Comparison of ENCODE assay signal across 16 cellular contexts in the genomic region with DNA sequence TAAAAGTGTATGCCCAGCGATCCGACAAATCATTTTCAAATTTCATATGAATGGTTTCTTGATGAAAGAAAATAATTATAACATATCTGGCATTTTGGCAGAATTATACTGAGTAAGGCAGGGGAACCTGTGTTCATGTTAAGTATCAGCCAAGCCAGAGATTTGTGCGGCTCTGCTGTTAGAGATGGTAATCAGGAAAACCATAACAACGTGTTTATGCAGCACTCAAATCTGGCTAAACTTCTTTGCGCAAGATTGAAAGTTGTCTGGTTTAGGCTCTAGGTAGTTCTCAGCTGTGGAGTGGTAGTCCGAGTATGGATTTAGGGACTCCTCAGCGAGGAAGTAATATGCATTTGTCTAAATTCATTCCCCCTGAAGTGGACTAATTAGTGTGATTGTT. TPM values are rescaled to one million over a fixed set of nuclear protein-coding genes. Genes with fewer than 3 reads are reported as not detected.
A peak's percentile ranks its signal among the peaks of the same experiment; 100 is the strongest.
DNase-seq lines count a peak whose midpoint lies in the region; ATAC-seq and TF ChIP-seq lines count a peak whose summit lies in the region.
"Had no signal": no experiment of that assay in that cellular context is flagged by ENCODE, and none has a peak within 500 bp of the region (broad histone marks: within the 10 kb centered on the region; RNA-seq: fewer than 3 reads in every experiment).

No MANE protein-coding gene starts in this region.

- H2AFZ ChIP-seq in parathyroid adenoma, result peak overlapping the region; percentile 13

- WGBS in endodermal cell (ENCODE audit: insufficient coverage in 1 of 2, insufficient read length in 1 of 2), 2 experiments, result 88 to 96% methylated on average over 5 to 7 of the region's 7 CpGs

- peaks cover 8% of the 10 kb centered on the region for H3K4me1 Mint-ChIP-seq in endodermal cell
- H3K4me1 Mint-ChIP-seq: CD4-positive, alpha-beta memory T cell had no signal

- H3K4me2 ChIP-seq in parathyroid adenoma (ENCODE audit: low read length), result no peak overlapping the region

- H3K4me1 ChIP-seq in right atrium auricular region (no peaks in the 10 kb centered on the region), endodermal cell (ENCODE audit: control insufficient read depth, insufficient read depth, low read length) (peaks cover 5% of the 10 kb centered on the region), parathyroid adenoma (peaks cover 5% of the 10 kb centered on the region)
- H3K4me1 ChIP-seq: HAP-1 had no signal

- ATAC-seq in GM21723 (IDR thresholded peaks at IDR 0.05; ENCODE audit: unreplicated experiment), result no peak
- no peak for ATAC-seq in GM21390 (IDR thresholded peaks at IDR 0.05; ENCODE audit: unreplicated experiment)

- DNase-seq in right atrium auricular region (ENCODE audit: low spot score) (peak; percentile 2), cardiac septum (ENCODE audit: low spot score) (no peak), endodermal cell (peak; percentile 18)
- DNase-seq: C1 segment of cervical spinal cord; Calu3; CD4-positive, alpha-beta memory T cell; COR-L47; DMS53; DMS79 treated with DMSO at 0.1 percent for 48 hours; GF-D8; GOT3; HFFc6 had no signal

- TF ChIP-seq CTCF in right atrium auricular region (IDR thresholded peaks at IDR 0.05), result no peak
- no peak for TF ChIP-seq CTCF in endodermal cell (conservative IDR thresholded peaks at IDR 0.05)
- no peak for TF ChIP-seq CTCF in parathyroid adenoma (IDR thresholded peaks at IDR 0.05)

- H3K9me3 ChIP-seq in right atrium auricular region, result no peaks in the 10 kb centered on the region
- no peaks in the 10 kb centered on the region for H3K9me3 ChIP-seq in endodermal cell (ENCODE audit: control insufficient read depth, low read length)
- H3K9me3 ChIP-seq in parathyroid adenoma (ENCODE audit: control insufficient read depth, low read length), result no peaks in the 10 kb centered on the region
- H3K9me3 ChIP-seq: HAP-1 had no signal

- no peak overlapping the region for H3K27ac Mint-ChIP-seq in endodermal cell
- H3K27ac Mint-ChIP-seq: CD4-positive, alpha-beta memory T cell; HFFc6 had no signal

- H3K4me3 ChIP-seq in right atrium auricular region (no peak overlapping the region), endodermal cell (ENCODE audit: low read length) (no peak overlapping the region), parathyroid adenoma (ENCODE audit: low read depth, low read length) (no peak overlapping the region)
- H3K4me3 ChIP-seq: HAP-1 had no signal

- no peak overlapping the region for H3K4me3 Mint-ChIP-seq in endodermal cell
- H3K4me3 Mint-ChIP-seq: CD4-positive, alpha-beta memory T cell; HFFc6 had no signal

- H3K27ac ChIP-seq in right atrium auricular region, result no peak overlapping the region
- no peak overlapping the region for H3K27ac ChIP-seq in endodermal cell (ENCODE audit: low read depth, low read length)
- no peak overlapping the region for H3K27ac ChIP-seq in parathyroid adenoma

- H3K79me2 ChIP-seq in parathyroid adenoma, result no peaks in the 10 kb centered on the region

- peaks cover 59% of the 10 kb centered on the region for H3K27me3 Mint-ChIP-seq in endodermal cell (ENCODE audit: insufficient read depth)

- intact Hi-C loops in cardiac septum (cut with DNase I), result loop anchor here (10.0 kb wide), 1 partner anchor 254 kb away; no protein-coding TSS in a partner anchor

- no peaks in the 10 kb centered on the region for H3K27me3 ChIP-seq in right atrium auricular region
- peaks cover 55% of the 10 kb centered on the region for H3K27me3 ChIP-seq in endodermal cell (ENCODE audit: control insufficient read depth, insufficient read depth, low read length, poor library complexity, severe bottlenecking)
- no peaks in the 10 kb centered on the region for H3K27me3 ChIP-seq in parathyroid adenoma (ENCODE audit: control insufficient read depth, insufficient read depth, low read length)

- no peaks in the 10 kb centered on the region for H3K9me3 Mint-ChIP-seq in endodermal cell
- H3K9me3 Mint-ChIP-seq: HFFc6 had no signal

- H3K36me3 ChIP-seq in right atrium auricular region (no peaks in the 10 kb centered on the region), endodermal cell (ENCODE audit: control insufficient read depth, insufficient read depth, low read length) (no peaks in the 10 kb centered on the region), parathyroid adenoma (ENCODE audit: control insufficient read depth, insufficient read depth, low read length) (no peaks in the 10 kb centered on the region)
- H3K36me3 ChIP-seq: HAP-1 had no signal

- H3K36me3 Mint-ChIP-seq in endodermal cell (ENCODE audit: low read depth), result no peaks in the 10 kb centered on the region
- H3K36me3 Mint-ChIP-seq: CD4-positive, alpha-beta memory T cell had no signal

- no peak overlapping the region for H3K9ac ChIP-seq in endodermal cell (ENCODE audit: extremely low read depth, low read length, poor library complexity, severe bottlenecking)
- H3K9ac ChIP-seq in parathyroid adenoma, result no peak overlapping the region

RNA-seq across cellular contexts. Expression of a gene that starts 8.9 kb away (rescaled TPM):
- 10 to 100 TPM; 26.0 to 36.0 TPM for total RNA-seq in right atrium auricular region
- 35.9 TPM for total RNA-seq in cardiac septum
- 100 to 1,000 TPM in 1 of 2 donors, 10 to 100 TPM in 1; 75.3 to 109 TPM for total RNA-seq in endodermal cell
- 119 TPM for polyA plus RNA-seq in endodermal cell (2013, experiment 1 of 2)
- 108 TPM for polyA plus RNA-seq in endodermal cell (2013, experiment 2 of 2)
